ENCODE assay signal across 8 cellular contexts in the genomic region with DNA sequence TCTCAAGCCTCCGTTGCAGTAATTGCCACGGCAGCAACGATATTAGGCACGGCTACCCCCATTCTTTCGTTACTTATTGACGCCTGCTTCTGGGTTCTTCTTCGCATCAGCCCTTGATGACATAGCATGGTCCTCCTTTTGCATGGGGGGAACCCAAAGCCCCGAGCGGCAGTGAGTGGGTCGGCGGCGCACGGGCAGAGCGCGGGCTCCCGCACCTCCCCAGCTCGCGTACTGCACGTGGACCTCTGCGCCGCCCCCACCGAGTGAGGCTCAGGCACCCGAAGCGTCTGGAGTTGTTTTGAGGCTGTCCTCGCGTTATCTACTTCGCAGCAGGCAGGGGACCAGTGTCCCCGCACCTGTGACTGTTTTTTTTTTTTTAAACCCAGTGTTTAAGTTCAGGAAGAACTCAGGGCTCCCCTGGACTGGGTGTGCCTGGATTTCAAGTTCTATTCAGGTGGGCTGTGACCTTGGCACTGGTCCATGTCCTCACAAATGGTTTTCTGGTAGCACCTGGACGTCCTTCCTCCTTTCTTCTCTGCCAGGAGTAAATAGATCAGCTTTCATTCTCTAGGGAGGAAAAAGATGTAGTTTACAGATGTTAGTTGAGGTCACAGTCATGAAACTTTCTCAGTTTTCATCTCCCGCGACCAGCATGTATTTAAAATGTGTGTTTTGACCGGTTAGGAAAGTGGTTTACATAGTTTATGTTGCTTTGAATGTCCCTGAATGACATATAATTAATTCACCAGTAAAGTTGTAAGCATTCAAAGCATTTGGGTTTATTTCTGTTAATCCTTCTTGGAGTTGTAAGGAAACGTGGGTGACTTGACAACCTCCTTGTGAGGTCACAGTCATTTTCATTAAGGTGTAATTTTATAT. TPM values are rescaled to one million over a fixed set of nuclear protein-coding genes. Genes with fewer than 3 reads are reported as not detected.
DNase-seq lines count a peak whose midpoint lies in the region; ATAC-seq and TF ChIP-seq lines count a peak whose summit lies in the region.

No MANE protein-coding gene starts in this region.

- no peak overlapping the region for H3K9ac ChIP-seq in endodermal cell (ENCODE audit: extremely low read depth, low read length, poor library complexity, severe bottlenecking)

- POLR2A ChIA-PET in RWPE1 (lab: Yijun Ruan, JAX; ENCODE audit: low non-redundant PET): no interaction called here

- no peaks in the 10 kb centered on the region for H3K36me3 Mint-ChIP-seq in activated T-cell treated with anti-CD3 and anti-CD28 coated beads, Interleukin-2, amount 50 U/mL, for 24 hours (ENCODE audit: low read depth)
- no peaks in the 10 kb centered on the region for H3K36me3 Mint-ChIP-seq in endodermal cell (ENCODE audit: low read depth)
- H3K36me3 Mint-ChIP-seq in progenitor cell of endocrine pancreas (ENCODE audit: insufficient read depth): no peaks in the 10 kb centered on the region

- ATAC-seq in HG03196 (IDR thresholded peaks at IDR 0.05; ENCODE audit: unreplicated experiment): no peak
- ATAC-seq in HG03135 (IDR thresholded peaks at IDR 0.05; ENCODE audit: unreplicated experiment): no peak

- H3K4me3 Mint-ChIP-seq in activated T-cell treated with anti-CD3 and anti-CD28 coated beads, Interleukin-2, amount 50 U/mL, for 24 hours: peak overlapping the region; percentile 66
- peak overlapping the region; percentile 61 for H3K4me3 Mint-ChIP-seq in endodermal cell
- H3K4me3 Mint-ChIP-seq in progenitor cell of endocrine pancreas (ENCODE audit: low read depth): peak overlapping the region; percentile 75

- peaks cover 82% of the 10 kb centered on the region for H3K27me3 Mint-ChIP-seq in activated T-cell treated with anti-CD3 and anti-CD28 coated beads, Interleukin-2, amount 50 U/mL, for 24 hours
- H3K27me3 Mint-ChIP-seq in endodermal cell (ENCODE audit: insufficient read depth) (peaks cover 64% of the 10 kb centered on the region), progenitor cell of endocrine pancreas (peaks cover 73% of the 10 kb centered on the region)

- H3K9me3 Mint-ChIP-seq in activated T-cell treated with anti-CD3 and anti-CD28 coated beads, Interleukin-2, amount 50 U/mL, for 24 hours: no peaks in the 10 kb centered on the region
- no peaks in the 10 kb centered on the region for H3K9me3 Mint-ChIP-seq in endodermal cell
- H3K9me3 Mint-ChIP-seq in progenitor cell of endocrine pancreas (ENCODE audit: low read depth): no peaks in the 10 kb centered on the region

- CTCF ChIA-PET in RWPE1 (lab: Yijun Ruan, JAX): no interaction called here

- peak; percentile 40 for DNase-seq in activated T-cell treated with anti-CD3 and anti-CD28 coated beads, Interleukin-2, amount 50 U/mL, for 24 hours
- DNase-seq in activated T-cell treated with anti-CD3 and anti-CD28 coated beads, Interleukin-2, amount 50 U/mL, for 1 hour: no peak
- DNase-seq in NCI-H82 treated with DMSO at 0.1 percent for 48 hours (lab: John Stamatoyannopoulos, UW; ENCODE audit: unreplicated experiment): peak; percentile 13
- peak; percentile 76 for DNase-seq in endodermal cell
- no peak for DNase-seq in progenitor cell of endocrine pancreas (ENCODE audit: low spot score, unreplicated experiment)
- no peak for DNase-seq in RWPE1 (ENCODE audit: low spot score)

- TF ChIP-seq CTCF in endodermal cell (conservative IDR thresholded peaks at IDR 0.05): no peak
- TF ChIP-seq CTCF in progenitor cell of endocrine pancreas (IDR thresholded peaks at IDR 0.05; ENCODE audit: unreplicated experiment): no peak
- TF ChIP-seq CTCF in RWPE1 (conservative IDR thresholded peaks at IDR 0.05; ENCODE audit: low read depth): no peak

- H3K27ac Mint-ChIP-seq in activated T-cell treated with anti-CD3 and anti-CD28 coated beads, Interleukin-2, amount 50 U/mL, for 24 hours: no peak overlapping the region
- H3K27ac Mint-ChIP-seq in endodermal cell (no peak overlapping the region), progenitor cell of endocrine pancreas (peak overlapping the region; percentile 76)

- H3K4me3 ChIP-seq in endodermal cell (ENCODE audit: low read length): peak overlapping the region; percentile 76

- H3K9me3 ChIP-seq in endodermal cell (ENCODE audit: control insufficient read depth, low read length): no peaks in the 10 kb centered on the region

- no peaks in the 10 kb centered on the region for H3K36me3 ChIP-seq in endodermal cell (ENCODE audit: control insufficient read depth, insufficient read depth, low read length)

- peaks cover 13% of the 10 kb centered on the region for H3K4me1 Mint-ChIP-seq in activated T-cell treated with anti-CD3 and anti-CD28 coated beads, Interleukin-2, amount 50 U/mL, for 24 hours (ENCODE audit: low read depth)
- H3K4me1 Mint-ChIP-seq in endodermal cell (peaks cover 35% of the 10 kb centered on the region), progenitor cell of endocrine pancreas (ENCODE audit: low read depth) (peaks cover 7% of the 10 kb centered on the region)

- H3K27ac ChIP-seq in endodermal cell (ENCODE audit: low read depth, low read length) (no peak overlapping the region), RWPE1 (no peak overlapping the region)

- H3K27me3 ChIP-seq in endodermal cell (ENCODE audit: control insufficient read depth, insufficient read depth, low read length, poor library complexity, severe bottlenecking): peaks cover 51% of the 10 kb centered on the region

- H3K4me1 ChIP-seq in endodermal cell (ENCODE audit: control insufficient read depth, insufficient read depth, low read length): peaks cover 24% of the 10 kb centered on the region

- 2 to 13% methylated on average over 24 to 33 of the region's 33 CpGs for WGBS in endodermal cell (ENCODE audit: insufficient coverage in 1 of 2, insufficient read length in 1 of 2), 2 experiments

RNA-seq across cellular contexts. Expression of a gene that starts 1.4 kb away (rescaled TPM):
- total RNA-seq in endodermal cell (under 1 TPM; 0.20 to 0.55 TPM), progenitor cell of endocrine pancreas (0.33 and 0.34 TPM in 2 replicates)
- 0.82 TPM for polyA plus RNA-seq in endodermal cell (2013, experiment 1 of 2)
- polyA plus RNA-seq in endodermal cell (2013, experiment 2 of 2): 0.99 TPM

RNA-seq across cellular contexts. Expression of a gene that starts 37.2 kb away (rescaled TPM):
- total RNA-seq in endodermal cell (not detected), progenitor cell of endocrine pancreas (0.51 and 0.77 TPM in 2 replicates)
- 0.32 TPM for polyA plus RNA-seq in endodermal cell (2013, experiment 1 of 2)
- polyA plus RNA-seq in endodermal cell (2013, experiment 2 of 2): not detected

Comparison
In these comparisons a context has a peak if more than half of its experiments do, and no peak if none do; other contexts are left out.
1. DNase-seq: peak in activated T-cell treated with anti-CD3 and anti-CD28 coated beads, Interleukin-2, amount 50 U/mL, for 24 hours (single experiment), NCI-H82 treated with DMSO at 0.1 percent for 48 hours (single experiment) and endodermal cell (single experiment); none in activated T-cell treated with anti-CD3 and anti-CD28 coated beads, Interleukin-2, amount 50 U/mL, for 1 hour (single experiment), progenitor cell of endocrine pancreas (single experiment) and RWPE1 (single experiment).
2. Peak in every context shown above with its lines, with median percentiles within 50 percentile points of each other: H3K4me3 Mint-ChIP-seq.